ENCODE assay signal across 16 cellular contexts in the genomic region with DNA sequence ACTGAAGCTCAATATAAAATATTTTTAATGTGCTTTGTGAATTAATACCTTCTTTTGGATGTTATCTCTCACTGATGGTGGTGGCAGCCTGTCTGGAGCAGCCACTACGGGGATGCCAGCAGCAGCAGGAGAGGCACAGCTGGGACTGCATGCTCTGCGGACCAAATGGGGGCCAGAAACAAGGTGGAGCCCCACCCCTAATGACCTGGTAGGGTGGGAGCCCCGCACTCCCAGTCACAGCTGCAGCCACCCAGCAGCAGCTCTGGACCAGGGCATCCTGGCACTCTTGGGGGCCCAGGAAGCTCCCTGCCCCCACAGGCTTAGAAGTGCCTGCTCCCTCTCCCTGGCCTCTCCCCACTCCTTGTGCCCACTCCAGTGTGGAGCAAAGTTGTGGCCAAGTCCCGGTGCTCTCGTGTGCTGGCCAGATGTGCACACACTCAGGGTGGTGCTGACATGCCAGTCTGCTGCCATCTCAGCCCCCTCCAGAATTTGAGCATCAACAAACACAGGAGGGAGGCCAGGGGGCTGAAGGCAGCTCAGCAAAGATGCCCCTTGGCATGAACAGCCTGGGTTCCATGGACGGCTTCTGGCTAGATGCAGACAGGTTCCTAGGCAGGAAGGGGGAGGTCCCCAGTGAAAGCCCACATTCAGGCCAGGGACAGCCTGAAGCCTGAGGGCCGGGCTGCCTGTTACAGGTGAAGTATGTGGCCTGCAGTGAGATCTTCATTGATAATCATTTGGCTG.
"Had no signal": no experiment of that assay in that cellular context is flagged by ENCODE, and none has a peak within 500 bp of the region (broad histone marks: within the 10 kb centered on the region; RNA-seq: fewer than 3 reads in every experiment).

No MANE protein-coding gene starts in this region.

- H3K27me3 ChIP-seq: cardiac muscle cell, right atrium auricular region, testis had no signal

- H3K36me3 Mint-ChIP-seq: activated CD4-positive, alpha-beta memory T cell treated with anti-CD3 and anti-CD28 coated beads for 36 hours; activated naive CD8-positive, alpha-beta T cell treated with anti-CD3 and anti-CD28 coated beads for 36 hours; type B pancreatic cell had no signal

- DNase-seq: activated B cell treated with CpG ODN at 0.5 μM for 24 hours; activated CD4-positive, alpha-beta memory T cell treated with anti-CD3 and anti-CD28 coated beads for 36 hours; activated CD4-positive, alpha-beta T cell treated with anti-CD3 and anti-CD28 coated beads for 4 hours; activated naive CD8-positive, alpha-beta T cell treated with anti-CD3 and anti-CD28 coated beads for 36 hours; activated T-cell treated with anti-CD3 and anti-CD28 coated beads for 4 hours; amniotic stem cell; effector memory CD8-positive, alpha-beta T cell; foreskin fibroblast; nephron progenitor cell; stimulated activated naive CD8-positive, alpha-beta T cell treated with anti-CD3 and anti-CD28 coated beads, Interleukin-15, amount 100 ng/mL, for 72 hours; testis had no signal

- H3K9me3 ChIP-seq: right atrium auricular region, testis had no signal

- ATAC-seq: effector memory CD8-positive, alpha-beta T cell; stimulated activated naive CD8-positive, alpha-beta T cell treated with anti-CD3 and anti-CD28 coated beads, Interleukin-15, amount 100 ng/mL, for 72 hours had no signal

- H3K27ac Mint-ChIP-seq: activated B cell treated with CpG ODN at 0.5 μM for 24 hours; activated CD4-positive, alpha-beta memory T cell treated with anti-CD3 and anti-CD28 coated beads for 36 hours; activated naive CD8-positive, alpha-beta T cell treated with anti-CD3 and anti-CD28 coated beads for 36 hours; effector memory CD8-positive, alpha-beta T cell; nephron progenitor cell; progenitor cell of endocrine pancreas; stimulated activated naive CD8-positive, alpha-beta T cell treated with anti-CD3 and anti-CD28 coated beads, Interleukin-15, amount 100 ng/mL, for 72 hours; type B pancreatic cell had no signal

- H3K4me3 ChIP-seq: cardiac muscle cell, lung, right atrium auricular region, testis had no signal

- H3K9me3 Mint-ChIP-seq: nephron progenitor cell, type B pancreatic cell had no signal

- H3K4me1 ChIP-seq: right atrium auricular region, testis had no signal

- H3K27ac ChIP-seq: cardiac muscle cell, right atrium auricular region, testis had no signal

- H3K4me3 Mint-ChIP-seq: activated B cell treated with CpG ODN at 0.5 μM for 24 hours; activated CD4-positive, alpha-beta memory T cell treated with anti-CD3 and anti-CD28 coated beads for 36 hours; activated naive CD8-positive, alpha-beta T cell treated with anti-CD3 and anti-CD28 coated beads for 36 hours; effector memory CD8-positive, alpha-beta T cell; nephron progenitor cell; stimulated activated naive CD8-positive, alpha-beta T cell treated with anti-CD3 and anti-CD28 coated beads, Interleukin-15, amount 100 ng/mL, for 72 hours; type B pancreatic cell had no signal

- H3K4me1 Mint-ChIP-seq: activated B cell treated with CpG ODN at 0.5 μM for 24 hours; activated naive CD8-positive, alpha-beta T cell treated with anti-CD3 and anti-CD28 coated beads for 36 hours; nephron progenitor cell; stimulated activated naive CD8-positive, alpha-beta T cell treated with anti-CD3 and anti-CD28 coated beads, Interleukin-15, amount 100 ng/mL, for 72 hours had no signal

- H3K27me3 Mint-ChIP-seq: activated B cell treated with CpG ODN at 0.5 μM for 24 hours; activated CD4-positive, alpha-beta memory T cell treated with anti-CD3 and anti-CD28 coated beads for 36 hours; activated naive CD8-positive, alpha-beta T cell treated with anti-CD3 and anti-CD28 coated beads for 36 hours; effector memory CD8-positive, alpha-beta T cell; stimulated activated naive CD8-positive, alpha-beta T cell treated with anti-CD3 and anti-CD28 coated beads, Interleukin-15, amount 100 ng/mL, for 72 hours; type B pancreatic cell had no signal

- H3K36me3 ChIP-seq: cardiac muscle cell, right atrium auricular region had no signal
